20 cellular contexts compared by ENCODE assay signal in genomic region chr7:119452401-119452800, GRCh38.
"Had no signal": no experiment of that assay in that cellular context is flagged by ENCODE, and none has a peak within 500 bp of the region (broad histone marks: within the 10 kb centered on the region; RNA-seq: fewer than 3 reads in every experiment).

No MANE protein-coding gene starts in this region.

- H3K36me3 ChIP-seq: brain microvascular endothelial cell had no signal

- ATAC-seq: activated CD4-positive, CD25-positive, alpha-beta regulatory T cell treated with anti-CD3 and anti-CD28 coated beads, Interleukin-2, amount 50 U/mL, for 24 hours; activated CD8-positive, alpha-beta T cell treated with anti-CD3 and anti-CD28 coated beads for 36 hours; activated T-cell treated with anti-CD3 and anti-CD28 coated beads, Interleukin-2, amount 50 U/mL, for 72 hours; K562 had no signal

- H3K27ac ChIP-seq: brain microvascular endothelial cell, SK-N-MC had no signal

- H3K27me3 ChIP-seq: brain microvascular endothelial cell had no signal

- H3K4me3 ChIP-seq: K562, SK-N-MC had no signal

- DNase-seq: activated CD4-positive, alpha-beta T cell treated with anti-CD3 and anti-CD28 coated beads for 4 hours; activated CD8-positive, alpha-beta memory T cell treated with anti-CD3 and anti-CD28 coated beads, Interleukin-2, amount 50 U/mL, for 4 hours; activated CD8-positive, alpha-beta T cell treated with anti-CD3 and anti-CD28 coated beads for 36 hours; activated gamma-delta T cell treated with Interleukin-2 at 50 U/mL for 16 hours; activated naive CD4-positive, alpha-beta T cell treated with anti-CD3 and anti-CD28 coated beads, Interleukin-2, amount 10 ng/mL, durations not matched to agents 7 days and 5 days; activated naive CD8-positive, alpha-beta T cell treated with anti-CD3 and anti-CD28 coated beads for 36 hours; activated T-cell treated with anti-CD3 and anti-CD28 coated beads, Interleukin-2, amount 50 U/mL, for 72 hours; brain microvascular endothelial cell; cerebellar nuclear complex; Karpas-422; NCI-H1048; NCI-H1930; NCI-H2171; NCI-H345; NCI-H510A; NCI-H69; SW 1271 had no signal
